ENCODE assay signal across 18 cellular contexts in genomic region chr7:55033241-55033846, GRCh38. TPM values are rescaled to one million over a fixed set of nuclear protein-coding genes. Genes with fewer than 3 reads are reported as not detected.
"Had no signal": no experiment of that assay in that cellular context is flagged by ENCODE, and none has a peak within 500 bp of the region (broad histone marks: within the 10 kb centered on the region; RNA-seq: fewer than 3 reads in every experiment).

No MANE protein-coding gene starts in this region.

- H3K27me3 Mint-ChIP-seq: dendritic cell treated with granulocyte-macrophage colony-stimulating factor and Interleukin-4, amounts not matched to agents 40 ng/mL and 50 ng/mL, for 4 days had no signal

- H3K27ac ChIP-seq: ascending aorta, breast epithelium, heart right ventricle had no signal

- DNase-seq: activated CD4-positive, alpha-beta memory T cell treated with anti-CD3 and anti-CD28 coated beads for 36 hours; activated naive CD4-positive, alpha-beta T cell treated with anti-CD3 and anti-CD28 coated beads, Interleukin-2, amount 10 ng/mL, durations not matched to agents 7 days and 5 days; activated T-cell treated with anti-CD3 and anti-CD28 coated beads, Interleukin-2, amount 50 U/mL, for 24 hours; cerebellar nuclear complex; effector memory CD4-positive, alpha-beta T cell; heart right ventricle; left colon; natural killer cell; retina; stimulated activated CD4-positive, alpha-beta T cell treated with anti-CD3 and anti-CD28 coated beads, Interleukin-2, amount 100 ng/mL, for 48 hours; stimulated activated naive B cell treated with anti-CD40 and anti-IgM and Interleukin-4, amounts not matched to agents 10 μg/mL and 1 μg/mL and 100 μg/mL, for 72 hours; T-helper 1 cell; T1000; tibial artery had no signal

- H3K9me3 Mint-ChIP-seq: activated CD4-positive, alpha-beta memory T cell treated with anti-CD3 and anti-CD28 coated beads for 36 hours; activated naive CD4-positive, alpha-beta T cell treated with anti-CD3 and anti-CD28 coated beads, Interleukin-2, amount 10 ng/mL, durations not matched to agents 7 days and 5 days; activated T-cell treated with anti-CD3 and anti-CD28 coated beads, Interleukin-2, amount 50 U/mL, for 24 hours; dendritic cell treated with granulocyte-macrophage colony-stimulating factor and Interleukin-4, amounts not matched to agents 40 ng/mL and 50 ng/mL, for 4 days; natural killer cell; stimulated activated naive B cell treated with anti-CD40 and anti-IgM and Interleukin-4, amounts not matched to agents 10 μg/mL and 1 μg/mL and 100 μg/mL, for 72 hours had no signal

- H3K27ac Mint-ChIP-seq: activated CD4-positive, alpha-beta memory T cell treated with anti-CD3 and anti-CD28 coated beads for 36 hours; activated naive CD4-positive, alpha-beta T cell treated with anti-CD3 and anti-CD28 coated beads, Interleukin-2, amount 10 ng/mL, durations not matched to agents 7 days and 5 days; activated T-cell treated with anti-CD3 and anti-CD28 coated beads, Interleukin-2, amount 50 U/mL, for 24 hours; dendritic cell treated with granulocyte-macrophage colony-stimulating factor and Interleukin-4, amounts not matched to agents 40 ng/mL and 50 ng/mL, for 4 days; natural killer cell; stimulated activated naive B cell treated with anti-CD40 and anti-IgM and Interleukin-4, amounts not matched to agents 10 μg/mL and 1 μg/mL and 100 μg/mL, for 72 hours had no signal

- H3K4me3 ChIP-seq: ascending aorta, breast epithelium, heart right ventricle, tibial artery had no signal

- H3K36me3 ChIP-seq: ascending aorta, breast epithelium, heart right ventricle, tibial artery had no signal

- H3K9me3 ChIP-seq: ascending aorta, breast epithelium, heart right ventricle, tibial artery had no signal

- FAIRE-seq: frontal cortex had no signal

- H3K36me3 Mint-ChIP-seq: activated CD4-positive, alpha-beta memory T cell treated with anti-CD3 and anti-CD28 coated beads for 36 hours; activated naive CD4-positive, alpha-beta T cell treated with anti-CD3 and anti-CD28 coated beads, Interleukin-2, amount 10 ng/mL, durations not matched to agents 7 days and 5 days; natural killer cell; stimulated activated naive B cell treated with anti-CD40 and anti-IgM and Interleukin-4, amounts not matched to agents 10 μg/mL and 1 μg/mL and 100 μg/mL, for 72 hours had no signal

- ATAC-seq: left colon; natural killer cell; stimulated activated naive B cell treated with anti-CD40 and anti-IgM and Interleukin-4, amounts not matched to agents 10 μg/mL and 1 μg/mL and 100 μg/mL, for 72 hours had no signal

- H3K4me1 Mint-ChIP-seq: activated naive CD4-positive, alpha-beta T cell treated with anti-CD3 and anti-CD28 coated beads, Interleukin-2, amount 10 ng/mL, durations not matched to agents 7 days and 5 days; natural killer cell; stimulated activated naive B cell treated with anti-CD40 and anti-IgM and Interleukin-4, amounts not matched to agents 10 μg/mL and 1 μg/mL and 100 μg/mL, for 72 hours had no signal

- H3K4me3 Mint-ChIP-seq: activated CD4-positive, alpha-beta memory T cell treated with anti-CD3 and anti-CD28 coated beads for 36 hours; activated naive CD4-positive, alpha-beta T cell treated with anti-CD3 and anti-CD28 coated beads, Interleukin-2, amount 10 ng/mL, durations not matched to agents 7 days and 5 days; activated T-cell treated with anti-CD3 and anti-CD28 coated beads, Interleukin-2, amount 50 U/mL, for 24 hours; dendritic cell treated with granulocyte-macrophage colony-stimulating factor and Interleukin-4, amounts not matched to agents 40 ng/mL and 50 ng/mL, for 4 days; natural killer cell; stimulated activated naive B cell treated with anti-CD40 and anti-IgM and Interleukin-4, amounts not matched to agents 10 μg/mL and 1 μg/mL and 100 μg/mL, for 72 hours had no signal

- H3K27me3 ChIP-seq: ascending aorta, breast epithelium, heart right ventricle, tibial artery had no signal

RNA-seq across cellular contexts. Expression of gene EGFR, which starts 14.5 kb away (rescaled TPM):
- total RNA-seq: activated CD4-positive, alpha-beta memory T cell treated with anti-CD3 and anti-CD28 coated beads for 36 hours; natural killer cell had no signal
